In genomic region chr2:8378016-8378810, GRCh38 we compare ENCODE assay signal across 1 cellular context.
TF ChIP-seq lines count a peak whose summit lies in the region.

No MANE protein-coding gene starts in this region.

TF ChIP-seq in HepG2, 621 proteins besides CTCF, POLR2A, EP300 and RAD21 (continued from another document and continues in another):
- TF ChIP-seq PHF21A (CRISPR knock-in tag; IDR thresholded peaks at IDR 0.05): peak; percentile 33; the same call in 1 of the 2 replicates
- TF ChIP-seq SUZ12 (IDR thresholded peaks at IDR 0.05; ENCODE audit: low read depth, low read length): no peak
- 0 out of 2 replicates have a peak, but pooled peaks have one; percentile 23 for TF ChIP-seq ZNF264 (CRISPR knock-in tag; IDR thresholded peaks at IDR 0.05)
- TF ChIP-seq ZNF331 (CRISPR knock-in tag; IDR thresholded peaks at IDR 0.05): peak; percentile 47; the same call in 1 of the 2 replicates
- no peak for TF ChIP-seq PBX2 (CRISPR knock-in tag; IDR thresholded peaks at IDR 0.05)
- TF ChIP-seq SOX13 (IDR thresholded peaks at IDR 0.05): peak; percentile 67
- TF ChIP-seq SOX13 (CRISPR knock-in tag; conservative IDR thresholded peaks at IDR 0.05 in 1 of 2, IDR thresholded peaks at IDR 0.05 in 1 of 2): peak in 1 of 2 experiments; percentile 92; a peak in 2 of 4 replicates
- TF ChIP-seq ZZZ3 (CRISPR knock-in tag; IDR thresholded peaks at IDR 0.05; ENCODE audit: borderline replicate concordance): no peak
- peak; percentile 61; the same call in 1 of the 2 replicates for TF ChIP-seq RXRB (CRISPR knock-in tag; IDR thresholded peaks at IDR 0.05; ENCODE audit: borderline replicate concordance)
- TF ChIP-seq HNRNPLL (IDR thresholded peaks at IDR 0.05; ENCODE audit: low read depth, low read length, poor library complexity, severe bottlenecking): no peak
- peak; percentile 90 for TF ChIP-seq SOX5 (CRISPR knock-in tag; IDR thresholded peaks at IDR 0.05; ENCODE audit: borderline replicate concordance)
- no peak for TF ChIP-seq BRD4 (CRISPR knock-in tag; IDR thresholded peaks at IDR 0.05)
- peak; percentile 67; the same call in 1 of the 2 replicates for TF ChIP-seq NCOA2 (CRISPR knock-in tag; IDR thresholded peaks at IDR 0.05)
- no peak for TF ChIP-seq ZSCAN22 (CRISPR knock-in tag; IDR thresholded peaks at IDR 0.05)
- no peak for TF ChIP-seq NFE2 (CRISPR knock-in tag; IDR thresholded peaks at IDR 0.05)
- TF ChIP-seq SAP130 (CRISPR knock-in tag; IDR thresholded peaks at IDR 0.05; ENCODE audit: low read depth): peak; percentile 37; the same call in 1 of the 2 replicates
- TF ChIP-seq TFE3 (CRISPR knock-in tag; IDR thresholded peaks at IDR 0.05): no peak
- no peak for TF ChIP-seq CCDC6 (CRISPR knock-in tag; IDR thresholded peaks at IDR 0.05)
- TF ChIP-seq ZEB1 (IDR thresholded peaks at IDR 0.05; ENCODE audit: insufficient replicate concordance, low read depth): peak; percentile 71
- TF ChIP-seq SRF (IDR thresholded peaks at IDR 0.05; ENCODE audit: low read depth, low read length): no peak
- no peak for TF ChIP-seq NFRKB (IDR thresholded peaks at IDR 0.05)
- no peak for TF ChIP-seq ZNF589 (CRISPR knock-in tag; conservative IDR thresholded peaks at IDR 0.05)
- no peak for TF ChIP-seq ZNF773 (CRISPR knock-in tag; IDR thresholded peaks at IDR 0.05; ENCODE audit: borderline replicate concordance)
- TF ChIP-seq ARID3A (IDR thresholded peaks at IDR 0.05; ENCODE audit: low read depth, low read length): 0 out of 2 replicates have a peak, but pooled peaks have one; percentile 23
- peak; percentile 61; the same call in 1 of the 2 replicates for TF ChIP-seq NCOR1 (IDR thresholded peaks at IDR 0.05; ENCODE audit: borderline replicate concordance, low read length)
- TF ChIP-seq TSC22D2 (CRISPR knock-in tag; IDR thresholded peaks at IDR 0.05; ENCODE audit: borderline replicate concordance): no peak
- TF ChIP-seq ELF1 (CRISPR knock-in tag; IDR thresholded peaks at IDR 0.05): no peak
- TF ChIP-seq, protein P1, sequence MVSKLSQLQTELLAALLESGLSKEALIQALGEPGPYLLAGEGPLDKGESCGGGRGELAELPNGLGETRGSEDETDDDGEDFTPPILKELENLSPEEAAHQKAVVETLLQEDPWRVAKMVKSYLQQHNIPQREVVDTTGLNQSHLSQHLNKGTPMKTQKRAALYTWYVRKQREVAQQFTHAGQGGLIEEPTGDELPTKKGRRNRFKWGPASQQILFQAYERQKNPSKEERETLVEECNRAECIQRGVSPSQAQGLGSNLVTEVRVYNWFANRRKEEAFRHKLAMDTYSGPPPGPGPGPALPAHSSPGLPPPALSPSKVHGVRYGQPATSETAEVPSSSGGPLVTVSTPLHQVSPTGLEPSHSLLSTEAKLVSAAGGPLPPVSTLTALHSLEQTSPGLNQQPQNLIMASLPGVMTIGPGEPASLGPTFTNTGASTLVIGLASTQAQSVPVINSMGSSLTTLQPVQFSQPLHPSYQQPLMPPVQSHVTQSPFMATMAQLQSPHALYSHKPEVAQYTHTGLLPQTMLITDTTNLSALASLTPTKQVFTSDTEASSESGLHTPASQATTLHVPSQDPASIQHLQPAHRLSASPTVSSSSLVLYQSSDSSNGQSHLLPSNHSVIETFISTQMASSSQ (IDR thresholded peaks at IDR 0.05; ENCODE audit: low read depth): 0 out of 2 replicates have a peak, but pooled peaks have one; percentile 24
- TF ChIP-seq, protein P1 (CRISPR knock-in tag; IDR thresholded peaks at IDR 0.05; ENCODE audit: borderline replicate concordance): no peak
- TF ChIP-seq SOX6 (IDR thresholded peaks at IDR 0.05): no peak
- TF ChIP-seq SOX6 (CRISPR knock-in tag; IDR thresholded peaks at IDR 0.05): peak; percentile 91
- peak; percentile 61; the same call in 1 of the 2 replicates for TF ChIP-seq NFIC (IDR thresholded peaks at IDR 0.05; ENCODE audit: low read length)
- TF ChIP-seq TRIM24 (CRISPR knock-in tag; IDR thresholded peaks at IDR 0.05): no peak
- no peak for TF ChIP-seq RERE (CRISPR knock-in tag; IDR thresholded peaks at IDR 0.05; ENCODE audit: low read depth)
- no peak for TF ChIP-seq ZNF713 (CRISPR knock-in tag; IDR thresholded peaks at IDR 0.05)
- TF ChIP-seq ARNTL (CRISPR knock-in tag; IDR thresholded peaks at IDR 0.05): no peak
- TF ChIP-seq, protein P2, sequence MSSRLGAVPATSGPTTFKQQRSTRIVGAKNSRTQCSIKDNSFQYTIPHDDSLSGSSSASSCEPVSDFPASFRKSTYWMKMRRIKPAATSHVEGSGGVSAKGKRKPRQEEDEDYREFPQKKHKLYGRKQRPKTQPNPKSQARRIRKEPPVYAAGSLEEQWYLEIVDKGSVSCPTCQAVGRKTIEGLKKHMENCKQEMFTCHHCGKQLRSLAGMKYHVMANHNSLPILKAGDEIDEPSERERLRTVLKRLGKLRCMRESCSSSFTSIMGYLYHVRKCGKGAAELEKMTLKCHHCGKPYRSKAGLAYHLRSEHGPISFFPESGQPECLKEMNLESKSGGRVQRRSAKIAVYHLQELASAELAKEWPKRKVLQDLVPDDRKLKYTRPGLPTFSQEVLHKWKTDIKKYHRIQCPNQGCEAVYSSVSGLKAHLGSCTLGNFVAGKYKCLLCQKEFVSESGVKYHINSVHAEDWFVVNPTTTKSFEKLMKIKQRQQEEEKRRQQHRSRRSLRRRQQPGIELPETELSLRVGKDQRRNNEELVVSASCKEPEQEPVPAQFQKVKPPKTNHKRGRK (CRISPR knock-in tag; IDR thresholded peaks at IDR 0.05): no peak
- TF ChIP-seq DDIT3 (CRISPR knock-in tag; IDR thresholded peaks at IDR 0.05): no peak
- no peak for TF ChIP-seq SP2 (CRISPR knock-in tag; IDR thresholded peaks at IDR 0.05)
- no peak for TF ChIP-seq ZNF207 (IDR thresholded peaks at IDR 0.05; ENCODE audit: borderline replicate concordance)
- no peak for TF ChIP-seq MTF1 (CRISPR knock-in tag; IDR thresholded peaks at IDR 0.05)
- 0 out of 2 replicates have a peak, but pooled peaks have one; percentile 24 for TF ChIP-seq ZNF607 (CRISPR knock-in tag; IDR thresholded peaks at IDR 0.05; ENCODE audit: borderline replicate concordance)
- TF ChIP-seq ZFP36L1 (CRISPR knock-in tag; IDR thresholded peaks at IDR 0.05): no peak
- no peak for TF ChIP-seq MATR3 (CRISPR knock-in tag; IDR thresholded peaks at IDR 0.05)
- TF ChIP-seq BCL6 (CRISPR knock-in tag; IDR thresholded peaks at IDR 0.05): peak; percentile 91
- no peak for TF ChIP-seq ZNF44 (CRISPR knock-in tag; IDR thresholded peaks at IDR 0.05)
- 0 out of 2 replicates have a peak, but pooled peaks have one; percentile 39 for TF ChIP-seq FOXC1 (CRISPR knock-in tag; IDR thresholded peaks at IDR 0.05; ENCODE audit: borderline replicate concordance)
- TF ChIP-seq RARA (CRISPR knock-in tag; IDR thresholded peaks at IDR 0.05): peak; percentile 48; the same call in 1 of the 2 replicates
- no peak for TF ChIP-seq SP4 (CRISPR knock-in tag; IDR thresholded peaks at IDR 0.05)
- no peak for TF ChIP-seq ZNF251 (CRISPR knock-in tag; IDR thresholded peaks at IDR 0.05)
- no peak for TF ChIP-seq ZNF530 (CRISPR knock-in tag; IDR thresholded peaks at IDR 0.05; ENCODE audit: low read depth)
- TF ChIP-seq WIZ (CRISPR knock-in tag; IDR thresholded peaks at IDR 0.05): no peak
- TF ChIP-seq ZNF335 (CRISPR knock-in tag; IDR thresholded peaks at IDR 0.05): 0 out of 2 replicates have a peak, but pooled peaks have one; percentile 5
- TF ChIP-seq, protein P3, sequence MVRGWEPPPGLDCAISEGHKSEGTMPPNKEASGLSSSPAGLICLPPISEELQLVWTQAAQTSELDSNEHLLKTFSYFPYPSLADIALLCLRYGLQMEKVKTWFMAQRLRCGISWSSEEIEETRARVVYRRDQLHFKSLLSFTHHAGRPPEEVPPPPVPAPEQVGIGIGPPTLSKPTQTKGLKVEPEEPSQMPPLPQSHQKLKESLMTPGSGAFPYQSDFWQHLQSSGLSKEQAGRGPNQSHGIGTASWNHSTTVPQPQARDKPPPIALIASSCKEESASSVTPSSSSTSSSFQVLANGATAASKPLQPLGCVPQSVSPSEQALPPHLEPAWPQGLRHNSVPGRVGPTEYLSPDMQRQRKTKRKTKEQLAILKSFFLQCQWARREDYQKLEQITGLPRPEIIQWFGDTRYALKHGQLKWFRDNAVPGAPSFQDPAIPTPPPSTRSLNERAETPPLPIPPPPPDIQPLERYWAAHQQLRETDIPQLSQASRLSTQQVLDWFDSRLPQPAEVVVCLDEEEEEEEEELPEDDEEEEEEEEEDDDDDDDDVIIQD (CRISPR knock-in tag; IDR thresholded peaks at IDR 0.05; ENCODE audit: low read depth): 0 out of 2 replicates have a peak, but pooled peaks have one; percentile 43
- no peak for TF ChIP-seq ZNF570 (CRISPR knock-in tag; IDR thresholded peaks at IDR 0.05; ENCODE audit: borderline replicate concordance)
